29 cellular contexts compared by ENCODE assay signal in the genomic region with DNA sequence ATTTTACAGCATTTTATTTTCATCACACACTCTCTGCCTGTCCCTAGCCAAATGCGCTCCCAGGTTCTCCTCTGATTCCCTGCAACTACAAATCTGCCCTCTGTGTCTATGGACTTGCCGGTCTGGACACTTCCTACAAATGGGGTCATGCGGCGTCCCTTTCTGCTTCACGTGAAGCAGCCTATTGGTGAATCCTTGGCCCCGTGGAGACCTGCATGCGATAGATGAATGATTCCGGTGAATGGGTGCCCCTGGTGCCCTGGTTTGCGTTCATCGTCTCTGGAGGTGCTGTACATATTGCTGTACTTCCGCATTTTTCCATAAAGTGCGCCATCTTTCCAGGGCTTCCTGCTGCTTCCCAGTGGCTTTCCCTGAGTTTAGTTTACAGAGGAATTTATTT. TPM values are rescaled to one million over a fixed set of nuclear protein-coding genes. Genes with fewer than 3 reads are reported as not detected.
"Had no signal": no experiment of that assay in that cellular context is flagged by ENCODE, and none has a peak within 500 bp of the region (broad histone marks: within the 10 kb centered on the region; RNA-seq: fewer than 3 reads in every experiment).

No MANE protein-coding gene starts in this region.

- H3K27me3 Mint-ChIP-seq: naive B cell; naive thymus-derived CD8-positive, alpha-beta T cell; natural killer cell treated with Interleukin-12 subunit alpha and Interleukin-12 subunit beta and Interleukin-15 and Interleukin-18, amount 100 ng/mL, for 72 hours; progenitor cell of endocrine pancreas; stimulated activated memory B cell treated with anti-CD40 and anti-IgM and Interleukin-4, amounts not matched to agents 10 μg/mL and 1 μg/mL and 100 μg/mL, for 72 hours; stimulated activated naive CD8-positive, alpha-beta T cell treated with anti-CD3 and anti-CD28 coated beads, Interleukin-15, amount 100 ng/mL, for 72 hours; type B pancreatic cell had no signal

- H2AFZ ChIP-seq: neural progenitor cell, parathyroid adenoma had no signal

- H3K27me3 ChIP-seq: neural progenitor cell, ovary, right lobe of liver, sigmoid colon, suprapubic skin, testis, tibial artery, transverse colon, upper lobe of right lung, uterus had no signal

- H3K4me3 Mint-ChIP-seq: naive B cell; naive thymus-derived CD8-positive, alpha-beta T cell; natural killer cell treated with Interleukin-12 subunit alpha and Interleukin-12 subunit beta and Interleukin-15 and Interleukin-18, amount 100 ng/mL, for 72 hours; nephron progenitor cell; neural progenitor cell; stimulated activated memory B cell treated with anti-CD40 and anti-IgM and Interleukin-4, amounts not matched to agents 10 μg/mL and 1 μg/mL and 100 μg/mL, for 72 hours; stimulated activated naive CD8-positive, alpha-beta T cell treated with anti-CD3 and anti-CD28 coated beads, Interleukin-15, amount 100 ng/mL, for 72 hours; type B pancreatic cell had no signal

- H3K79me2 ChIP-seq: parathyroid adenoma had no signal

- H3K4me2 ChIP-seq: neural progenitor cell had no signal

- H3K27ac ChIP-seq: neural progenitor cell, ovary, parathyroid adenoma, psoas muscle, right lobe of liver, sigmoid colon, suprapubic skin, testis, tibial artery, transverse colon, upper lobe of right lung, uterus had no signal

- DNase-seq: naive B cell; naive thymus-derived CD8-positive, alpha-beta T cell; nephron progenitor cell; ovary; psoas muscle; right cardiac atrium; right lobe of liver; sigmoid colon; small intestine; stimulated activated CD4-positive, alpha-beta T cell treated with anti-CD3 and anti-CD28 coated beads, Interleukin-15, amount 100 ng/mL, for 24 hours; stimulated activated CD4-positive, alpha-beta T cell treated with anti-CD3 and anti-CD28 coated beads, Interleukin-2, amount 100 ng/mL, for 24 hours; stimulated activated CD4-positive, alpha-beta T cell treated with anti-CD3 and anti-CD28 coated beads, Interleukin-2, amount 100 ng/mL, for 48 hours; stimulated activated CD4-positive, alpha-beta T cell treated with anti-CD3 and anti-CD28 coated beads, Interleukin-4, amount 100 ng/mL, for 24 hours; stimulated activated naive CD4-positive, alpha-beta T cell; stimulated activated naive CD8-positive, alpha-beta T cell treated with anti-CD3 and anti-CD28 coated beads, Interleukin-15, amount 100 ng/mL, for 72 hours; stimulated activated naive CD8-positive, alpha-beta T cell treated with anti-CD3 and anti-CD28 coated beads, Interleukin-15, Interleukin-2, amounts not matched to agents 100 U/mL and 50 U/mL, for 24 hours; substantia nigra; testis; tibial artery; transverse colon; upper lobe of right lung; uterus had no signal

- H3K9me3 Mint-ChIP-seq: naive B cell; naive thymus-derived CD8-positive, alpha-beta T cell; natural killer cell treated with Interleukin-12 subunit alpha and Interleukin-12 subunit beta and Interleukin-15 and Interleukin-18, amount 100 ng/mL, for 72 hours; stimulated activated memory B cell treated with anti-CD40 and anti-IgM and Interleukin-4, amounts not matched to agents 10 μg/mL and 1 μg/mL and 100 μg/mL, for 72 hours; stimulated activated naive CD8-positive, alpha-beta T cell treated with anti-CD3 and anti-CD28 coated beads, Interleukin-15, amount 100 ng/mL, for 72 hours; type B pancreatic cell had no signal

- H3K4me1 ChIP-seq: parathyroid adenoma, psoas muscle, right lobe of liver, sigmoid colon, suprapubic skin, testis, tibial artery, transverse colon, upper lobe of right lung, uterus had no signal

- H3K9me3 ChIP-seq: ovary, psoas muscle, right lobe of liver, sigmoid colon, suprapubic skin, testis, tibial artery, transverse colon, upper lobe of right lung, uterus had no signal

- H3K27ac Mint-ChIP-seq: naive thymus-derived CD8-positive, alpha-beta T cell; natural killer cell treated with Interleukin-12 subunit alpha and Interleukin-12 subunit beta and Interleukin-15 and Interleukin-18, amount 100 ng/mL, for 72 hours; nephron progenitor cell; neural progenitor cell; progenitor cell of endocrine pancreas; stimulated activated memory B cell treated with anti-CD40 and anti-IgM and Interleukin-4, amounts not matched to agents 10 μg/mL and 1 μg/mL and 100 μg/mL, for 72 hours; stimulated activated naive CD8-positive, alpha-beta T cell treated with anti-CD3 and anti-CD28 coated beads, Interleukin-15, amount 100 ng/mL, for 72 hours; type B pancreatic cell had no signal

- H3K36me3 ChIP-seq: neural progenitor cell, ovary, right lobe of liver, transverse colon, uterus had no signal

- H3K4me1 Mint-ChIP-seq: nephron progenitor cell; neural progenitor cell; stimulated activated memory B cell treated with anti-CD40 and anti-IgM and Interleukin-4, amounts not matched to agents 10 μg/mL and 1 μg/mL and 100 μg/mL, for 72 hours; stimulated activated naive CD8-positive, alpha-beta T cell treated with anti-CD3 and anti-CD28 coated beads, Interleukin-15, amount 100 ng/mL, for 72 hours had no signal

- H3K4me3 ChIP-seq: neural progenitor cell, ovary, psoas muscle, right lobe of liver, sigmoid colon, suprapubic skin, testis, tibial artery, transverse colon, upper lobe of right lung, uterus had no signal

- H3K36me3 Mint-ChIP-seq: natural killer cell treated with Interleukin-12 subunit alpha and Interleukin-12 subunit beta and Interleukin-15 and Interleukin-18, amount 100 ng/mL, for 72 hours had no signal

RNA-seq across cellular contexts. Expression of gene CLCN4, which starts 27.5 kb away (rescaled TPM):
- total RNA-seq: natural killer cell treated with Interleukin-12 subunit alpha and Interleukin-12 subunit beta and Interleukin-15 and Interleukin-18, amount 100 ng/mL, for 72 hours had no signal
